9 cellular contexts compared by ENCODE assay signal in genomic region chr17:47278561-47278960, GRCh38. TPM values are rescaled to one million over a fixed set of nuclear protein-coding genes. Genes with fewer than 3 reads are reported as not detected.
DNase-seq lines count a peak whose midpoint lies in the region; ATAC-seq and TF ChIP-seq lines count a peak whose summit lies in the region.
"Had no signal": no experiment of that assay in that cellular context is flagged by ENCODE, and none has a peak within 500 bp of the region (broad histone marks: within the 10 kb centered on the region; RNA-seq: fewer than 3 reads in every experiment).

No MANE protein-coding gene starts in this region.

- no peaks in the 10 kb centered on the region for H3K36me3 Mint-ChIP-seq in endodermal cell (ENCODE audit: low read depth)

- intact Hi-C loops in prostate gland (cut with DNase I): no loop called here

- H4K20me1 ChIP-seq in BLaER1: no peaks in the 10 kb centered on the region

- H3K27ac ChIP-seq in BLaER1: peak overlapping the region; percentile 68
- H3K27ac ChIP-seq in endodermal cell (ENCODE audit: low read depth, low read length): peak overlapping the region; percentile 87
- peak overlapping the region; percentile 63 to 70 for H3K27ac ChIP-seq in prostate gland

- WGBS in endodermal cell (ENCODE audit: insufficient coverage in 1 of 2, insufficient read length in 1 of 2), 2 experiments: 69 to 82% methylated on average over 2 to 4 of the region's 4 CpGs
- 81% methylated on average over 4 of the region's 4 CpGs for WGBS in prostate gland

- DNase-seq in NCI-H526 (lab: John Stamatoyannopoulos, UW): peak; percentile 80 to 85
- no peak for DNase-seq in endodermal cell
- no peak for DNase-seq in prostate gland (ENCODE audit: low spot score)
- DNase-seq in NCI-H1105 (lab: John Stamatoyannopoulos, UW): no peak
- DNase-seq in NCI-H1436 (lab: John Stamatoyannopoulos, UW): no peak
- no peak for DNase-seq in NCI-H82 (lab: John Stamatoyannopoulos, UW)
- DNase-seq: GDM1 had no signal

- H3K27me3 ChIP-seq in BLaER1 (no peaks in the 10 kb centered on the region), endodermal cell (ENCODE audit: control insufficient read depth, insufficient read depth, low read length, poor library complexity, severe bottlenecking) (no peaks in the 10 kb centered on the region), prostate gland (replicated peaks; ENCODE audit: insufficient read depth) (no peaks in the 10 kb centered on the region)

- no peak overlapping the region for H3K27ac Mint-ChIP-seq in endodermal cell

- H3K4me2 ChIP-seq in BLaER1: peak overlapping the region; percentile 83

- no peak overlapping the region for H3K9ac ChIP-seq in BLaER1
- no peak overlapping the region for H3K9ac ChIP-seq in endodermal cell (ENCODE audit: extremely low read depth, low read length, poor library complexity, severe bottlenecking)

- no peak for ATAC-seq in GM18861 (IDR thresholded peaks at IDR 0.05; ENCODE audit: unreplicated experiment)

- peaks cover 37% of the 10 kb centered on the region for H3K4me1 Mint-ChIP-seq in endodermal cell

- H3K4me3 ChIP-seq in BLaER1: 0 out of 2 replicates have a peak overlapping the region, but pooled peaks have one; percentile 22
- no peak overlapping the region for H3K4me3 ChIP-seq in endodermal cell (ENCODE audit: low read length)
- H3K4me3 ChIP-seq in prostate gland: no peak overlapping the region

- H3K27me3 Mint-ChIP-seq in endodermal cell (ENCODE audit: insufficient read depth): no peaks in the 10 kb centered on the region

- TF ChIP-seq CTCF in endodermal cell (conservative IDR thresholded peaks at IDR 0.05) (no peak), prostate gland (IDR thresholded peaks at IDR 0.05) (no peak)

- H3K4me1 ChIP-seq in BLaER1 (peaks cover 97% of the 10 kb centered on the region), endodermal cell (ENCODE audit: control insufficient read depth, insufficient read depth, low read length) (peaks cover 9% of the 10 kb centered on the region), prostate gland (replicated peaks) (peaks cover 11% of the 10 kb centered on the region)

- H3K9me3 Mint-ChIP-seq in endodermal cell: no peaks in the 10 kb centered on the region

- no peaks in the 10 kb centered on the region for H3K9me3 ChIP-seq in BLaER1
- H3K9me3 ChIP-seq in endodermal cell (ENCODE audit: control insufficient read depth, low read length): no peaks in the 10 kb centered on the region
- H3K9me3 ChIP-seq in prostate gland: no peaks in the 10 kb centered on the region

- H3K4me3 Mint-ChIP-seq in endodermal cell: no peak overlapping the region

- no peaks in the 10 kb centered on the region for H3K36me3 ChIP-seq in BLaER1
- H3K36me3 ChIP-seq in endodermal cell (ENCODE audit: control insufficient read depth, insufficient read depth, low read length): no peaks in the 10 kb centered on the region
- no peaks in the 10 kb centered on the region for H3K36me3 ChIP-seq in prostate gland

- no peak for TF ChIP-seq POLR2A in prostate gland (IDR thresholded peaks at IDR 0.05)

RNA-seq across cellular contexts. Expression of gene ITGB3, which starts 24.9 kb away (rescaled TPM):
- total RNA-seq in endodermal cell (under 1 TPM; 0.51 to 0.73 TPM), prostate gland (10 to 100 TPM in 1 of 2 donors, 1 to 10 TPM in 1; 3.4 to 12.4 TPM)
- polyA plus RNA-seq in endodermal cell (2013, experiment 1 of 2): 0.18 TPM
- polyA plus RNA-seq in endodermal cell (2013, experiment 2 of 2): 0.33 TPM

RNA-seq across cellular contexts. Expression of gene EFCAB13, which starts 45.2 kb away (rescaled TPM):
- 1 to 10 TPM; 4.3 to 8.9 TPM for total RNA-seq in endodermal cell
- polyA plus RNA-seq in endodermal cell (2013, experiment 1 of 2): 0.89 TPM
- 0.99 TPM for polyA plus RNA-seq in endodermal cell (2013, experiment 2 of 2)
- 1 to 10 TPM; 4.5 to 8.9 TPM for total RNA-seq in prostate gland

Comparison
In these comparisons a context has a peak if more than half of its experiments do, and no peak if none do; other contexts are left out.
1. DNase-seq: peak in NCI-H526 (2 of 2); none in endodermal cell (single experiment), prostate gland (single experiment), NCI-H1105 (single experiment), NCI-H1436 (single experiment) and NCI-H82 (single experiment).
2. Peak in every context shown above with its lines, with median percentiles within 50 percentile points of each other: H3K27ac ChIP-seq.